2 cellular contexts compared by ENCODE assay signal in the genomic region with DNA sequence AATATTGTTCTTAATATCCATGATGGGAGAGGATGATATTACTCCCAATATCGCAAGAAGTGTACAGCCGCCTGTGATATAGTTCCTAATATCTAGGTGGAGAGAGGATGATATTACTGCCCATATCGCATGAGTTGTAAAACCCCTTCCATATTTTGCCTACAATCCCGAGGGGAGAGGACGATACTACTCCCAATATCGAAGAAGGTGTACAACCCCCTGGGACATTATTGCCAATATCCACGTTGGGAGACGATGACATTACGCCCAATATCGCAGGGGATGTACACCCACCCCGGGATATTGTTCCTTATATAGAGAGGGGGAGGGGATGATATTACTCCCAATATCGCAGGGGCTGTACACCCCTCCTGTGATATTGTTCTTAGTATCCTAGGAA. TPM values are rescaled to one million over a fixed set of nuclear protein-coding genes. Genes with fewer than 3 reads are reported as not detected.
"Had no signal": no experiment of that assay in that cellular context is flagged by ENCODE, and none has a peak within 500 bp of the region (broad histone marks: within the 10 kb centered on the region; RNA-seq: fewer than 3 reads in every experiment).

No MANE protein-coding gene starts in this region.

RNA-seq across cellular contexts. Expression of a gene that starts 17.1 kb away (rescaled TPM):
- total RNA-seq: H7, HFFc6 had no signal
